21 cellular contexts compared by ENCODE assay signal in the genomic region with DNA sequence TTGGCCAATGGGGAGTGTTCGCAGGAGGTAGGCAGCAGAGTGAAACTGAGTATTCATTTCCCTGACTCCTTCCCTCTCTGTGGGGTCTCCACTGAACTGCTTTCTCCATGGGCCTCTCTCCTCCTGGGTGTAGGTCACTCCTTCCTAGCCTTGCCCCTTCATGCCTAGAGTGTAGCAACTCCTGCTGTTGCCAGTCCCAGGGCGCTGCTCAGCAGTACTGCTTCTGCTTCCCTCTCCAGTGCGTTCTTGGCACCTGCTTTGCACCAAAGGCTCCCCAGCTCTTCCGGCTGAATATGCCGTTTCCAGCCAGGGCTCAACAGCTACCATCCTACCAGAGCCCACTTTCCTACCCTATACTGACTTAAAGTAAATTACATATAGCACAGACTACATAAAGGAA.
DNase-seq lines count a peak whose midpoint lies in the region; ATAC-seq, FAIRE-seq and TF ChIP-seq lines count a peak whose summit lies in the region.
"Had no signal": no experiment of that assay in that cellular context is flagged by ENCODE, and none has a peak within 500 bp of the region (broad histone marks: within the 10 kb centered on the region; RNA-seq: fewer than 3 reads in every experiment).

No MANE protein-coding gene starts in this region.

- TF ChIP-seq POLR2A in H1 (IDR thresholded peaks at IDR 0.05; ENCODE audit: control extremely low read depth in 1 of 2, low read depth in 2 of 2, low read length in 2 of 2), result no peak
- no peak for TF ChIP-seq POLR2A in gastrocnemius medialis (IDR thresholded peaks at IDR 0.05)
- TF ChIP-seq POLR2A in testis (IDR thresholded peaks at IDR 0.05), result no peak

- no peak overlapping the region for H2BK20ac ChIP-seq in H1 (ENCODE audit: low read length)

- no peak overlapping the region for H2BK15ac ChIP-seq in H1 (ENCODE audit: low read length)

- H4K91ac ChIP-seq in H1 (replicated peaks; ENCODE audit: insufficient read length, low read length), result no peak overlapping the region

- no peak overlapping the region for H2BK120ac ChIP-seq in H1 (replicated peaks; ENCODE audit: low read depth, low read length)

- H3K4me3 ChIP-seq in H1 (ENCODE audit: extremely low read depth in 1 of 4, insufficient read depth in 2 of 4, low read depth in 3 of 4, low read length in 4 of 4) (no peak overlapping the region), left lung (no peak overlapping the region), gastrocnemius medialis (no peak overlapping the region), testis (no peak overlapping the region)
- H3K4me3 ChIP-seq: GM23338, MG63 had no signal

- H3K56ac ChIP-seq in H1 (replicated peaks; ENCODE audit: insufficient read length, low read depth, low read length), result no peak overlapping the region

- no peak for TF ChIP-seq CTCF in H1 (IDR thresholded peaks at IDR 0.05; ENCODE audit: control extremely low read depth in 1 of 3, insufficient read depth in 1 of 3, low read depth in 1 of 3, low read length in 3 of 3)
- no peak for TF ChIP-seq CTCF in left lung (IDR thresholded peaks at IDR 0.05)
- no peak for TF ChIP-seq CTCF in gastrocnemius medialis (IDR thresholded peaks at IDR 0.05 in 4 of 5, conservative IDR thresholded peaks at IDR 0.05 in 1 of 5)
- no peak for TF ChIP-seq CTCF in testis (IDR thresholded peaks at IDR 0.05)

- 0 out of 2 replicates have a peak overlapping the region, but pooled peaks have one; percentile 12 for H2AFZ ChIP-seq in H1 (ENCODE audit: low read length)
- H2AFZ ChIP-seq: GM23338 had no signal

- H3K4ac ChIP-seq in H1 (replicated peaks; ENCODE audit: insufficient read length, low read depth, low read length), result no peak overlapping the region

- no peak for FAIRE-seq in H1 (lab: Jason Lieb, UNC)
- FAIRE-seq: A204.1, GM12891, GM19239, HTR-8/SVneo had no signal

- H2BK12ac ChIP-seq in H1 (ENCODE audit: low read depth, low read length), result no peak overlapping the region

- no peak overlapping the region for H4K8ac ChIP-seq in H1 (ENCODE audit: extremely low read depth, insufficient read depth, low read length)

- intact Hi-C loops in Right ventricle myocardium superior (cut with DNase I) (no loop called here), cardiac septum (cut with DNase I) (no loop called here), left lung (cut with DNase I) (no loop called here), gastrocnemius medialis (cut with DNase I; ENCODE audit: low total_unique reads) (no loop called here), testis (cut with DNase I; ENCODE audit: low total_unique reads) (no loop called here)

- H2BK5ac ChIP-seq in H1 (ENCODE audit: low read depth, low read length), result 0 out of 2 replicates have a peak overlapping the region, but pooled peaks have one; percentile 2

- no peak overlapping the region for H3K27ac ChIP-seq in H1 (ENCODE audit: low read depth, low read length)
- H3K27ac ChIP-seq in left lung, result no peak overlapping the region
- H3K27ac ChIP-seq in gastrocnemius medialis, result no peak overlapping the region
- H3K27ac ChIP-seq in testis, result no peak overlapping the region

- H3K9me3 ChIP-seq in H1 (ENCODE audit: insufficient read depth in 2 of 2, low read depth in 1 of 2, low read length in 1 of 2) (no peaks in the 10 kb centered on the region), left lung (no peaks in the 10 kb centered on the region), gastrocnemius medialis (no peaks in the 10 kb centered on the region), testis (no peaks in the 10 kb centered on the region)
- H3K9me3 ChIP-seq: MG63 had no signal

- no peaks in the 10 kb centered on the region; a peak in 2 of 7 replicates for H3K4me1 ChIP-seq in H1 (replicated peaks in 1 of 4; ENCODE audit: control insufficient read depth in 3 of 4, insufficient read depth in 4 of 4, low read length in 3 of 4)
- peaks cover 0 to 11% of the 10 kb centered on the region in 2 donors for H3K4me1 ChIP-seq in left lung
- H3K4me1 ChIP-seq in gastrocnemius medialis, result peaks cover 7 to 10% of the 10 kb centered on the region in 2 donors
- H3K4me1 ChIP-seq in testis, result no peaks in the 10 kb centered on the region

- CTCF ChIA-PET in H1 (lab: Charles Lee; ENCODE audit: partially characterized antibody), result no interaction called here

- DNase-seq in Right ventricle myocardium superior, result peak; percentile 52
- no peak for DNase-seq in cardiac septum (ENCODE audit: low spot score)
- no peak for DNase-seq in H1 (ENCODE audit: low read depth in 1 of 2, low spot score in 2 of 2)
- DNase-seq in left lung, result no peak
- peak in 1 of 2 donors; percentile 33 for DNase-seq in gastrocnemius medialis
- DNase-seq in activated CD4-positive, alpha-beta T cell treated with anti-CD3 and anti-CD28 coated beads for 48 hours, result no peak
- DNase-seq in testis, result no peak
- no peak for DNase-seq in HUDEP-2 (lab: John Stamatoyannopoulos, UW; ENCODE audit: unreplicated experiment in 76 of 76)
- DNase-seq: CD4-positive, alpha-beta memory T cell; EL; MG63; NCI-H1092; NCI-H1694; OCI-M1; SIG-M5 had no signal

- no peak for TF ChIP-seq RAD21 in H1 (IDR thresholded peaks at IDR 0.05 in 1 of 2, conservative IDR thresholded peaks at IDR 0.05 in 1 of 2; ENCODE audit: low read depth in 2 of 2, low read length in 2 of 2)

- in situ Hi-C loops in gastrocnemius medialis (cut with MboI; ENCODE audit: low sequenced_read_pairs in 4 of 4), result no loop called here

- no peak overlapping the region for H3K4me2 ChIP-seq in H1 (ENCODE audit: insufficient read depth in 1 of 2, low read depth in 2 of 2, low read length in 2 of 2)
- H3K4me2 ChIP-seq: GM23338 had no signal

- 93% methylated on average over 5 of the region's 5 CpGs; no CpG with 5 or more reads in 1 of the 2 experiments for WGBS in H1 (ENCODE audit: extremely low coverage in 1 of 2, insufficient coverage in 1 of 2, insufficient read length in 1 of 2, insufficient replicate concordance in 2 of 2, low coverage in 1 of 2, low lambda C conversion rate in 2 of 2, missing lambda C conversion rate in 1 of 2), 2 experiments
- WGBS in testis, 2 donors, result 94 to 100% methylated on average over 5 of the region's 5 CpGs

- H3K79me2 ChIP-seq in H1 (ENCODE audit: control insufficient read depth in 1 of 2, insufficient read depth in 2 of 2, low read length in 2 of 2), result no peaks in the 10 kb centered on the region

- no peak overlapping the region for H4K5ac ChIP-seq in H1 (ENCODE audit: insufficient read length, low read depth, low read length)

- H3K23ac ChIP-seq in H1 (ENCODE audit: insufficient read length), result no peak overlapping the region

- H3K14ac ChIP-seq in H1 (ENCODE audit: insufficient read length), result no peak overlapping the region

- H2AK5ac ChIP-seq in H1 (ENCODE audit: low read depth, low read length), result no peak overlapping the region

- TF ChIP-seq EP300 in H1 (IDR thresholded peaks at IDR 0.05; ENCODE audit: borderline replicate concordance in 1 of 2, low read depth in 2 of 2, low read length in 2 of 2), result no peak

- peaks cover 3% of the 10 kb centered on the region; the same call in 1 of the 2 replicates for H3K23me2 ChIP-seq in H1 (ENCODE audit: low read depth, low read length)

- no peak overlapping the region for H3K9ac ChIP-seq in H1 (replicated peaks in 1 of 4; ENCODE audit: extremely low read depth in 1 of 4, low read depth in 3 of 4, low read length in 3 of 4)

- H3K18ac ChIP-seq in H1 (ENCODE audit: extremely low read depth, low read length), result no peak overlapping the region

- ATAC-seq in Right ventricle myocardium superior (ENCODE audit: poor library complexity), result peak; percentile 67
- ATAC-seq in left lung, result peak; percentile 56
- peak; percentile 26 to 34 for ATAC-seq in gastrocnemius medialis
- ATAC-seq: GM23338, HCT116 had no signal

- no peaks in the 10 kb centered on the region for H3K79me1 ChIP-seq in H1 (ENCODE audit: low read depth, low read length)

- H3K27me3 ChIP-seq in H1 (replicated peaks in 1 of 4; ENCODE audit: control insufficient read depth in 3 of 4, extremely low read depth in 1 of 4, insufficient read depth in 3 of 4, low read length in 3 of 4), result no peaks in the 10 kb centered on the region
- H3K27me3 ChIP-seq in left lung, result no peaks in the 10 kb centered on the region
- no peaks in the 10 kb centered on the region for H3K27me3 ChIP-seq in gastrocnemius medialis
- no peaks in the 10 kb centered on the region for H3K27me3 ChIP-seq in testis
- H3K27me3 ChIP-seq: MG63 had no signal

- H3K36me3 ChIP-seq in H1 (ENCODE audit: control insufficient read depth in 2 of 4, insufficient read depth in 4 of 4, low read length in 3 of 4) (no peaks in the 10 kb centered on the region), left lung (no peaks in the 10 kb centered on the region), gastrocnemius medialis (no peaks in the 10 kb centered on the region), testis (ENCODE audit: low read depth, missing control alignments) (no peaks in the 10 kb centered on the region)
- H3K36me3 ChIP-seq: MG63 had no signal

- no peaks in the 10 kb centered on the region for H4K20me1 ChIP-seq in H1 (replicated peaks in 1 of 2; ENCODE audit: control insufficient read depth in 1 of 2, insufficient read depth in 2 of 2, low read length in 2 of 2)

- POLR2A ChIA-PET in H1 (lab: Charles Lee; ENCODE audit: partially characterized antibody), result interaction anchor here (0.7 kb wide), 1 partner anchor 1045 kb away, joined by 3 read pairs; no protein-coding TSS in a partner anchor

TF ChIP-seq in H1, 55 proteins besides CTCF, POLR2A, EP300 and RAD21 (continues in another document):
- TF ChIP-seq BACH1 (IDR thresholded peaks at IDR 0.05; ENCODE audit: low read length) (no peak), SP1 (IDR thresholded peaks at IDR 0.05; ENCODE audit: low read depth, low read length) (no peak), TBP (IDR thresholded peaks at IDR 0.05; ENCODE audit: low read depth, low read length) (no peak), JUND (IDR thresholded peaks at IDR 0.05; ENCODE audit: low read length) (no peak), SRF (IDR thresholded peaks at IDR 0.05; ENCODE audit: low read depth, low read length) (no peak), CEBPB (IDR thresholded peaks at IDR 0.05; ENCODE audit: low read depth, low read length) (no peak), RFX5 (IDR thresholded peaks at IDR 0.05; ENCODE audit: borderline replicate concordance, low read depth, low read length) (no peak)
- TF ChIP-seq, protein P1, sequence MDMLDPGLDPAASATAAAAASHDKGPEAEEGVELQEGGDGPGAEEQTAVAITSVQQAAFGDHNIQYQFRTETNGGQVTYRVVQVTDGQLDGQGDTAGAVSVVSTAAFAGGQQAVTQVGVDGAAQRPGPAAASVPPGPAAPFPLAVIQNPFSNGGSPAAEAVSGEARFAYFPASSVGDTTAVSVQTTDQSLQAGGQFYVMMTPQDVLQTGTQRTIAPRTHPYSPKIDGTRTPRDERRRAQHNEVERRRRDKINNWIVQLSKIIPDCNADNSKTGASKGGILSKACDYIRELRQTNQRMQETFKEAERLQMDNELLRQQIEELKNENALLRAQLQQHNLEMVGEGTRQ (IDR thresholded peaks at IDR 0.05; ENCODE audit: low read length), result no peak
